35 cellular contexts compared by ENCODE assay signal in the genomic region with DNA sequence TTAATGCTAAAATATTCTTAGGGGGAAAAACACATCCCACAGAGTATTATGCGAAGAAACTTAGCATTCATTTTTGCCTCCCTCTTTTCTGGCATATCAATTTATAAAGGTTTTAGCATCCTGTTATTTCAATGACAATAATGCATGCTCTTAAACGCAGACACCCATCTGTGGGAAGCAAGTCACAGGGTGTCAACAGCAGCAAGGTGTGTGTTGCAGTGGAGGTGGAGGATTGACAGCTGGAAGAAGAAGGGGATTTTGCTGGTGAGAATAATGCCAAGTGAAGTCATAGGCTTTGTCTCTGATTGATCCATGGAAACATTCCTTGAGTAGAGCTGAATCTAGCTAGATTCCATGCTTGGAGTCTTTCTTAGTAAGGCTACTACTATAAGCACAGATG.
"Had no signal": no experiment of that assay in that cellular context is flagged by ENCODE, and none has a peak within 500 bp of the region (broad histone marks: within the 10 kb centered on the region; RNA-seq: fewer than 3 reads in every experiment).

No MANE protein-coding gene starts in this region.

- H3K27ac ChIP-seq: ascending aorta, cardiac muscle cell, VCaP had no signal

- DNase-seq: activated B cell treated with CpG ODN at 0.5 μM for 24 hours; activated CD4-positive, alpha-beta memory T cell treated with anti-CD3 and anti-CD28 coated beads for 36 hours; activated CD4-positive, alpha-beta T cell treated with anti-CD3 and anti-CD28 coated beads for 4 hours; activated CD4-positive, alpha-beta T cell treated with anti-CD3 and anti-CD28 coated beads, Interleukin-2, amount 10 ng/mL, durations not matched to agents 24 days and 14 days; activated CD4-positive, alpha-beta T cell treated with anti-CD3 and anti-CD28 coated beads, Interleukin-2, amount 50 U/mL, for 1 hour; activated CD4-positive, alpha-beta T cell treated with anti-CD3 and anti-CD28 coated beads, Interleukin-2, amount 50 U/mL, for 4 hours; activated CD4-positive, CD25-positive, alpha-beta regulatory T cell treated with anti-CD3 and anti-CD28 coated beads, Interleukin-2, amount 50 U/mL, for 72 hours; activated CD8-positive, alpha-beta memory T cell treated with anti-CD3 and anti-CD28 coated beads, Interleukin-2, amount 50 U/mL, for 4 hours; activated CD8-positive, alpha-beta T cell treated with anti-CD3 and anti-CD28 coated beads for 36 hours; activated effector memory CD4-positive, alpha-beta T cell treated with anti-CD3 and anti-CD28 coated beads, Interleukin-2, amount 50 U/mL, for 16 hours; activated gamma-delta T cell treated with Interleukin-2 at 50 U/mL for 16 hours; activated naive CD4-positive, alpha-beta T cell; activated naive CD4-positive, alpha-beta T cell treated with anti-CD3 and anti-CD28 coated beads for 36 hours; activated naive CD4-positive, alpha-beta T cell treated with anti-CD3 and anti-CD28 coated beads, Interleukin-2, amount 50 U/mL, for 16 hours; activated naive CD8-positive, alpha-beta T cell treated with anti-CD3 and anti-CD28 coated beads for 36 hours; activated T-cell treated with anti-CD3 and anti-CD28 coated beads for 4 hours; activated T-cell treated with anti-CD3 and anti-CD28 coated beads, Interleukin-2, amount 50 U/mL, for 1 hour; activated T-cell treated with anti-CD3 and anti-CD28 coated beads, Interleukin-2, amount 50 U/mL, for 4 hours; activated T-cell treated with anti-CD3 and anti-CD28 coated beads, Interleukin-2, amount 50 U/mL, for 72 hours; amygdala; anterior cingulate cortex; cerebellar nuclear complex; T-helper 1 cell; T-helper 2 cell; T-helper 9 cell had no signal

- H3K9me3 ChIP-seq: ascending aorta had no signal

- ATAC-seq: activated CD8-positive, alpha-beta T cell treated with anti-CD3 and anti-CD28 coated beads for 36 hours; activated naive CD4-positive, alpha-beta T cell treated with anti-CD3 and anti-CD28 coated beads, Interleukin-2, amount 50 U/mL, for 72 hours; activated T-cell treated with anti-CD3 and anti-CD28 coated beads, Interleukin-2, amount 50 U/mL, for 4 hours; activated T-cell treated with anti-CD3 and anti-CD28 coated beads, Interleukin-2, amount 50 U/mL, for 72 hours had no signal

- H3K4me3 Mint-ChIP-seq: activated B cell treated with CpG ODN at 0.5 μM for 24 hours; activated CD4-positive, alpha-beta memory T cell treated with anti-CD3 and anti-CD28 coated beads for 36 hours; activated CD4-positive, alpha-beta T cell treated with anti-CD3 and anti-CD28 coated beads, Interleukin-2, amount 10 ng/mL, durations not matched to agents 24 days and 14 days; activated CD8-positive, alpha-beta T cell treated with anti-CD3 and anti-CD28 coated beads for 36 hours; activated naive CD4-positive, alpha-beta T cell treated with anti-CD3 and anti-CD28 coated beads for 36 hours; activated naive CD8-positive, alpha-beta T cell treated with anti-CD3 and anti-CD28 coated beads for 36 hours; activated T-cell treated with anti-CD3 and anti-CD28 coated beads, Interleukin-2, amount 50 U/mL, for 4 hours; activated T-cell treated with anti-CD3 and anti-CD28 coated beads, Interleukin-2, amount 50 U/mL, for 72 hours; activated T-helper 1 cell treated with anti-CD3 and anti-CD28 coated beads, Interleukin-12 subunit alpha, Interleukin-12 subunit beta, Interleukin-2, Interleukin-4 antibody, amounts not matched to agents 30 ng/mL and 10 ng/mL and 1 ng/mL, durations not matched to agents 14 hours and 24 hours and 36 hours; brain; central memory CD8-positive, alpha-beta T cell; T-helper 1 cell treated with Interleukin-12 subunit alpha and Interleukin-12 subunit beta and Interleukin-4 antibody, amounts not matched to agents 30 μg/mL and 1 μg/mL, for 36 hours; T-helper 2 cell treated with Interferon-gamma antibody and Interleukin-4, amounts not matched to agents 5 μg/mL and 100 μg/mL, for 36 hours had no signal

- H3K4me1 ChIP-seq: ascending aorta had no signal

- H3K9me3 Mint-ChIP-seq: activated B cell treated with CpG ODN at 0.5 μM for 24 hours; activated CD4-positive, alpha-beta memory T cell treated with anti-CD3 and anti-CD28 coated beads for 36 hours; activated CD4-positive, alpha-beta T cell treated with anti-CD3 and anti-CD28 coated beads, Interleukin-2, amount 10 ng/mL, durations not matched to agents 24 days and 14 days; activated CD8-positive, alpha-beta T cell treated with anti-CD3 and anti-CD28 coated beads for 36 hours; activated naive CD4-positive, alpha-beta T cell treated with anti-CD3 and anti-CD28 coated beads for 36 hours; activated naive CD4-positive, alpha-beta T cell treated with anti-CD3 and anti-CD28 coated beads, Interleukin-2, amount 50 U/mL, for 72 hours; activated naive CD8-positive, alpha-beta T cell treated with anti-CD3 and anti-CD28 coated beads for 36 hours; activated T-cell treated with anti-CD3 and anti-CD28 coated beads, Interleukin-2, amount 50 U/mL, for 72 hours; activated T-helper 1 cell treated with anti-CD3 and anti-CD28 coated beads, Interleukin-12 subunit alpha, Interleukin-12 subunit beta, Interleukin-2, Interleukin-4 antibody, amounts not matched to agents 30 ng/mL and 10 ng/mL and 1 ng/mL, durations not matched to agents 14 hours and 24 hours and 36 hours; brain; central memory CD8-positive, alpha-beta T cell; T-helper 1 cell treated with Interleukin-12 subunit alpha and Interleukin-12 subunit beta and Interleukin-4 antibody, amounts not matched to agents 30 μg/mL and 1 μg/mL, for 36 hours; T-helper 2 cell treated with Interferon-gamma antibody and Interleukin-4, amounts not matched to agents 5 μg/mL and 100 μg/mL, for 36 hours had no signal

- H3K27me3 ChIP-seq: ascending aorta, cardiac muscle cell had no signal

- H3K4me3 ChIP-seq: ascending aorta, cardiac muscle cell had no signal

- H3K27me3 Mint-ChIP-seq: activated CD4-positive, alpha-beta T cell treated with anti-CD3 and anti-CD28 coated beads, Interleukin-2, amount 10 ng/mL, durations not matched to agents 24 days and 14 days had no signal

- H3K27ac Mint-ChIP-seq: activated B cell treated with CpG ODN at 0.5 μM for 24 hours; activated CD4-positive, alpha-beta memory T cell treated with anti-CD3 and anti-CD28 coated beads for 36 hours; activated CD4-positive, alpha-beta T cell treated with anti-CD3 and anti-CD28 coated beads, Interleukin-2, amount 10 ng/mL, durations not matched to agents 24 days and 14 days; activated CD8-positive, alpha-beta T cell treated with anti-CD3 and anti-CD28 coated beads for 36 hours; activated naive CD4-positive, alpha-beta T cell treated with anti-CD3 and anti-CD28 coated beads for 36 hours; activated naive CD4-positive, alpha-beta T cell treated with anti-CD3 and anti-CD28 coated beads, Interleukin-2, amount 50 U/mL, for 72 hours; activated naive CD8-positive, alpha-beta T cell treated with anti-CD3 and anti-CD28 coated beads for 36 hours; activated T-cell treated with anti-CD3 and anti-CD28 coated beads, Interleukin-2, amount 50 U/mL, for 72 hours; activated T-helper 1 cell treated with anti-CD3 and anti-CD28 coated beads, Interleukin-12 subunit alpha, Interleukin-12 subunit beta, Interleukin-2, Interleukin-4 antibody, amounts not matched to agents 30 ng/mL and 10 ng/mL and 1 ng/mL, durations not matched to agents 14 hours and 24 hours and 36 hours; activated T-helper 17 cell treated with anti-CD3 and anti-CD28 coated beads, Interleukin-2, amount 50 U/mL, for 72 hours; T-helper 1 cell treated with Interleukin-12 subunit alpha and Interleukin-12 subunit beta and Interleukin-4 antibody, amounts not matched to agents 30 μg/mL and 1 μg/mL, for 36 hours; T-helper 2 cell treated with Interferon-gamma antibody and Interleukin-4, amounts not matched to agents 5 μg/mL and 100 μg/mL, for 36 hours had no signal

- H3K36me3 ChIP-seq: ascending aorta, cardiac muscle cell had no signal

- H3K36me3 Mint-ChIP-seq: activated CD4-positive, alpha-beta memory T cell treated with anti-CD3 and anti-CD28 coated beads for 36 hours; activated naive CD4-positive, alpha-beta T cell treated with anti-CD3 and anti-CD28 coated beads, Interleukin-2, amount 50 U/mL, for 72 hours; activated naive CD8-positive, alpha-beta T cell treated with anti-CD3 and anti-CD28 coated beads for 36 hours; brain had no signal

- H3K4me1 Mint-ChIP-seq: activated B cell treated with CpG ODN at 0.5 μM for 24 hours; activated CD4-positive, alpha-beta T cell treated with anti-CD3 and anti-CD28 coated beads, Interleukin-2, amount 10 ng/mL, durations not matched to agents 24 days and 14 days; activated naive CD8-positive, alpha-beta T cell treated with anti-CD3 and anti-CD28 coated beads for 36 hours; central memory CD8-positive, alpha-beta T cell had no signal
